8 cellular contexts compared by ENCODE assay signal in genomic region chr17:67390006-67390645, GRCh38. TPM values are rescaled to one million over a fixed set of nuclear protein-coding genes. Genes with fewer than 3 reads are reported as not detected.
DNase-seq lines count a peak whose midpoint lies in the region; ATAC-seq and TF ChIP-seq lines count a peak whose summit lies in the region.

No MANE protein-coding gene starts in this region.

- H3K36me3 Mint-ChIP-seq in IgD-negative memory B cell, result peaks cover 6% of the 10 kb centered on the region
- no peaks in the 10 kb centered on the region for H3K36me3 Mint-ChIP-seq in natural killer cell treated with Interleukin-12 subunit alpha and Interleukin-12 subunit beta and Interleukin-15 and Interleukin-18, amount 100 ng/mL, for 72 hours

- DNase-seq in DMS53 treated with DMSO at 0.1 percent for 48 hours (lab: John Stamatoyannopoulos, UW; ENCODE audit: unreplicated experiment) (peak; percentile 99), caudate nucleus (lab: John Stamatoyannopoulos, UW) (peak in 2 of 61 donors; percentile 29 to 49), H4 (ENCODE audit: low spot score) (no peak), GM13977 (ENCODE audit: low spot score) (no peak)
- no peak for DNase-seq in natural killer cell treated with Interleukin-12 subunit alpha and Interleukin-12 subunit beta and Interleukin-15 and Interleukin-18, amount 100 ng/mL, for 72 hours (ENCODE audit: low spot score)
- DNase-seq in stimulated activated CD8-positive, alpha-beta memory T cell treated with anti-CD3 and anti-CD28 coated beads, Interleukin-4, amount 100 ng/mL, for 48 hours, result no peak
- no peak for DNase-seq in stimulated activated CD4-positive, alpha-beta T cell treated with anti-CD3 and anti-CD28 coated beads, Interleukin-2, amount 100 ng/mL, for 48 hours

- in situ Hi-C loops in GM13977 (cut with MboI; ENCODE audit: low pct_unique_long_range_greater_than_20kb, low sequenced_read_pairs, unreplicated experiment), result no loop called here

- H3K4me1 Mint-ChIP-seq in IgD-negative memory B cell, result peaks cover 22 to 30% (median 24%) of the 10 kb centered on the region in 3 donors
- H3K4me1 Mint-ChIP-seq in natural killer cell treated with Interleukin-12 subunit alpha and Interleukin-12 subunit beta and Interleukin-15 and Interleukin-18, amount 100 ng/mL, for 72 hours (ENCODE audit: low read depth in 2 of 2), result peaks cover 61 to 73% of the 10 kb centered on the region in 2 donors

- no peaks in the 10 kb centered on the region for H3K27me3 Mint-ChIP-seq in IgD-negative memory B cell
- no peaks in the 10 kb centered on the region for H3K27me3 Mint-ChIP-seq in natural killer cell treated with Interleukin-12 subunit alpha and Interleukin-12 subunit beta and Interleukin-15 and Interleukin-18, amount 100 ng/mL, for 72 hours

- ATAC-seq in natural killer cell treated with Interleukin-12 subunit alpha and Interleukin-12 subunit beta and Interleukin-15 and Interleukin-18, amount 100 ng/mL, for 72 hours, result no peak

- H3K27ac Mint-ChIP-seq in IgD-negative memory B cell, result no peak overlapping the region
- H3K27ac Mint-ChIP-seq in natural killer cell treated with Interleukin-12 subunit alpha and Interleukin-12 subunit beta and Interleukin-15 and Interleukin-18, amount 100 ng/mL, for 72 hours, result peak overlapping the region; percentile 95 to 98

- H3K9me3 Mint-ChIP-seq in IgD-negative memory B cell, result no peaks in the 10 kb centered on the region
- H3K9me3 Mint-ChIP-seq in natural killer cell treated with Interleukin-12 subunit alpha and Interleukin-12 subunit beta and Interleukin-15 and Interleukin-18, amount 100 ng/mL, for 72 hours, result no peaks in the 10 kb centered on the region

- no peak for TF ChIP-seq CTCF in GM13977 (IDR thresholded peaks at IDR 0.05; ENCODE audit: extremely low read depth, insufficient read depth, missing control alignments)

- peak overlapping the region; percentile 71 for H3K27ac ChIP-seq in caudate nucleus (ENCODE audit: low read depth, low read length)

- H3K4me3 Mint-ChIP-seq in IgD-negative memory B cell, result peak overlapping the region in 3 of 4 donors; percentile 10 to 81 (median 68)
- H3K4me3 Mint-ChIP-seq in natural killer cell treated with Interleukin-12 subunit alpha and Interleukin-12 subunit beta and Interleukin-15 and Interleukin-18, amount 100 ng/mL, for 72 hours, result peak overlapping the region; percentile 83

RNA-seq across cellular contexts. Expression of gene PITPNC1, which starts 13.0 kb away (rescaled TPM):
- polyA plus RNA-seq in IgD-negative memory B cell, result 26.0 TPM
- total RNA-seq in natural killer cell treated with Interleukin-12 subunit alpha and Interleukin-12 subunit beta and Interleukin-15 and Interleukin-18, amount 100 ng/mL, for 72 hours, result 10 to 100 TPM; 73.9 to 81.9 TPM
- 2.5 and 6.3 TPM in 2 replicates for total RNA-seq in H4 (2014; rRNA removed; shearing (Covaris generic))

RNA-seq across cellular contexts. Expression of gene PSMD12, which starts 23.7 kb away (rescaled TPM):
- polyA plus RNA-seq in IgD-negative memory B cell, result 30.1 TPM
- total RNA-seq in natural killer cell treated with Interleukin-12 subunit alpha and Interleukin-12 subunit beta and Interleukin-15 and Interleukin-18, amount 100 ng/mL, for 72 hours, result 10 to 100 TPM; 87.3 to 90.5 TPM
- 45.9 and 55.4 TPM in 2 replicates for total RNA-seq in H4 (2014; rRNA removed; shearing (Covaris generic))

Comparison
In these comparisons a context has a peak if more than half of its experiments do, and no peak if none do; other contexts are left out.
1. H3K27ac Mint-ChIP-seq: peak in natural killer cell treated with Interleukin-12 subunit alpha and Interleukin-12 subunit beta and Interleukin-15 and Interleukin-18, amount 100 ng/mL, for 72 hours (2 of 2); none in IgD-negative memory B cell (0 of 3).
2. RNA of gene PITPNC1, which starts 13.0 kb away (total RNA-seq): 73.9 to 81.9 TPM in natural killer cell treated with Interleukin-12 subunit alpha and Interleukin-12 subunit beta and Interleukin-15 and Interleukin-18, amount 100 ng/mL, for 72 hours; 2.5 to 6.3 TPM in H4; every median in the first group is over 10 times any median in the second.